21 cellular contexts compared by ENCODE assay signal in genomic region chr4:124913237-124913636, GRCh38.
"Had no signal": no experiment of that assay in that cellular context is flagged by ENCODE, and none has a peak within 500 bp of the region (broad histone marks: within the 10 kb centered on the region; RNA-seq: fewer than 3 reads in every experiment).

No MANE protein-coding gene starts in this region.

- H3K27me3 Mint-ChIP-seq: activated naive CD4-positive, alpha-beta T cell treated with anti-CD3 and anti-CD28 coated beads, Interleukin-2, amount 10 ng/mL, durations not matched to agents 7 days and 5 days; dendritic cell treated with granulocyte-macrophage colony-stimulating factor and Interleukin-4, amounts not matched to agents 40 ng/mL and 50 ng/mL, for 4 days; naive thymus-derived CD8-positive, alpha-beta T cell; stimulated activated memory B cell treated with anti-CD40 and anti-IgM and Interleukin-4, amounts not matched to agents 10 μg/mL and 1 μg/mL and 100 μg/mL, for 72 hours; T-cell had no signal

- H3K36me3 Mint-ChIP-seq: activated naive CD4-positive, alpha-beta T cell treated with anti-CD3 and anti-CD28 coated beads, Interleukin-2, amount 10 ng/mL, durations not matched to agents 7 days and 5 days; stimulated activated memory B cell treated with anti-CD40 and anti-IgM and Interleukin-4, amounts not matched to agents 10 μg/mL and 1 μg/mL and 100 μg/mL, for 72 hours; T-cell had no signal

- H3K27ac Mint-ChIP-seq: activated naive CD4-positive, alpha-beta T cell treated with anti-CD3 and anti-CD28 coated beads, Interleukin-2, amount 10 ng/mL, durations not matched to agents 7 days and 5 days; dendritic cell treated with granulocyte-macrophage colony-stimulating factor and Interleukin-4, amounts not matched to agents 40 ng/mL and 50 ng/mL, for 4 days; naive thymus-derived CD8-positive, alpha-beta T cell; stimulated activated memory B cell treated with anti-CD40 and anti-IgM and Interleukin-4, amounts not matched to agents 10 μg/mL and 1 μg/mL and 100 μg/mL, for 72 hours; T-cell had no signal

- H3K9me3 ChIP-seq: neutrophil had no signal

- H3K4me3 ChIP-seq: esophagus squamous epithelium, spleen, thoracic aorta had no signal

- H3K4me1 Mint-ChIP-seq: activated naive CD4-positive, alpha-beta T cell treated with anti-CD3 and anti-CD28 coated beads, Interleukin-2, amount 10 ng/mL, durations not matched to agents 7 days and 5 days; naive thymus-derived CD8-positive, alpha-beta T cell; stimulated activated memory B cell treated with anti-CD40 and anti-IgM and Interleukin-4, amounts not matched to agents 10 μg/mL and 1 μg/mL and 100 μg/mL, for 72 hours; T-cell had no signal

- H3K4me3 Mint-ChIP-seq: activated naive CD4-positive, alpha-beta T cell treated with anti-CD3 and anti-CD28 coated beads, Interleukin-2, amount 10 ng/mL, durations not matched to agents 7 days and 5 days; dendritic cell treated with granulocyte-macrophage colony-stimulating factor and Interleukin-4, amounts not matched to agents 40 ng/mL and 50 ng/mL, for 4 days; naive thymus-derived CD8-positive, alpha-beta T cell; stimulated activated memory B cell treated with anti-CD40 and anti-IgM and Interleukin-4, amounts not matched to agents 10 μg/mL and 1 μg/mL and 100 μg/mL, for 72 hours; T-cell had no signal

- H3K4me1 ChIP-seq: spleen had no signal

- H3K27me3 ChIP-seq: esophagus squamous epithelium, neutrophil, spleen had no signal

- FAIRE-seq: endothelial cell of umbilical vein had no signal

- DNase-seq: activated CD4-positive, alpha-beta T cell treated with anti-CD3 and anti-CD28 coated beads, Interleukin-2, amount 50 U/mL, for 1 hour; activated CD8-positive, alpha-beta memory T cell treated with anti-CD3 and anti-CD28 coated beads for 24 hours; activated CD8-positive, alpha-beta memory T cell treated with anti-CD3 and anti-CD28 coated beads, Interleukin-2, amount 50 U/mL, for 48 hours; activated effector memory CD4-positive, alpha-beta T cell treated with Interleukin-2 at 50 U/mL for 16 hours; activated naive CD4-positive, alpha-beta T cell treated with anti-CD3 and anti-CD28 coated beads, Interleukin-2, amount 10 ng/mL, durations not matched to agents 7 days and 5 days; activated T-cell treated with anti-CD3 and anti-CD28 coated beads, Interleukin-2, amount 50 U/mL, for 48 hours; aorta; cerebellar nuclear complex; effector CD8-positive, alpha-beta T cell; esophagus squamous epithelium; left ventricle myocardium superior; naive thymus-derived CD8-positive, alpha-beta T cell; spleen; stimulated activated CD4-positive, alpha-beta T cell treated with anti-CD3 and anti-CD28 coated beads, Interleukin-4, amount 100 ng/mL, for 4 hours; T-cell; T-helper 9 cell had no signal

- H3K36me3 ChIP-seq: esophagus squamous epithelium, neutrophil, spleen, thoracic aorta had no signal

- H3K27ac ChIP-seq: esophagus squamous epithelium, neutrophil, spleen, thoracic aorta had no signal

- ATAC-seq: left ventricle myocardium superior; naive thymus-derived CD8-positive, alpha-beta T cell; stimulated activated memory B cell treated with anti-CD40 and anti-IgM and Interleukin-4, amounts not matched to agents 10 μg/mL and 1 μg/mL and 100 μg/mL, for 72 hours; T-cell had no signal
